Comparison of ENCODE assay signal across 8 cellular contexts in genomic region chr7:135160858-135161653, GRCh38. TPM values are rescaled to one million over a fixed set of nuclear protein-coding genes. Genes with fewer than 3 reads are reported as not detected.
DNase-seq lines count a peak whose midpoint lies in the region; ATAC-seq and TF ChIP-seq lines count a peak whose summit lies in the region.

No MANE protein-coding gene starts in this region.

- 0 out of 2 replicates have a peak, but pooled peaks have one; percentile 6 for TF ChIP-seq CTCF in LNCaP clone FGC (IDR thresholded peaks at IDR 0.05; ENCODE audit: control insufficient read depth, extremely low read depth, insufficient read depth)
- TF ChIP-seq CTCF in natural killer cell (IDR thresholded peaks at IDR 0.05) = no peak

- no peak for ATAC-seq in natural killer cell
- no peak for ATAC-seq in GM21381 (IDR thresholded peaks at IDR 0.05; ENCODE audit: unreplicated experiment)

- peaks cover 67 to 72% of the 10 kb centered on the region in 2 donors for H3K4me1 Mint-ChIP-seq in natural killer cell

- H3K36me3 Mint-ChIP-seq in natural killer cell = peaks cover 12% of the 10 kb centered on the region

- no peak overlapping the region for H3K4me3 ChIP-seq in LNCaP clone FGC (ENCODE audit: low read depth, low read length)

- intact Hi-C loops in natural killer cell (cut with micrococcal nuclease) = loop anchor here (2.0 kb wide), 1 partner anchor 58 kb away; no protein-coding TSS in a partner anchor

- peaks cover 2 to 6% of the 10 kb centered on the region in 2 donors for H3K9me3 Mint-ChIP-seq in natural killer cell

- H3K27ac Mint-ChIP-seq in natural killer cell = peak overlapping the region; percentile 80 to 89

- DNase-seq in DMS 273 treated with DMSO at 0.1 percent for 48 hours (lab: John Stamatoyannopoulos, UW) = peak; percentile 41
- no peak for DNase-seq in LNCaP clone FGC (ENCODE audit: low read depth)
- DNase-seq in caudate nucleus (lab: John Stamatoyannopoulos, UW) = no peak
- no peak for DNase-seq in natural killer cell
- DNase-seq in mucosa of gallbladder (ENCODE audit: low spot score) = no peak
- DNase-seq in NCI-H2107 treated with DMSO at 0.1 percent for 48 hours (lab: John Stamatoyannopoulos, UW; ENCODE audit: unreplicated experiment) = no peak
- DNase-seq in stimulated activated CD8-positive, alpha-beta memory T cell treated with anti-CD3 and anti-CD28 coated beads, Interleukin-4, amount 100 ng/mL, for 48 hours = no peak

- peak overlapping the region; percentile 28 for H3K4me3 Mint-ChIP-seq in natural killer cell

- peak overlapping the region; percentile 3 for H3K27ac ChIP-seq in caudate nucleus (ENCODE audit: low read depth, low read length)

- H3K27me3 Mint-ChIP-seq in natural killer cell (ENCODE audit: low read depth in 2 of 2) = no peaks in the 10 kb centered on the region

RNA-seq across cellular contexts. Expression of gene CYREN, which starts 9.5 kb away (rescaled TPM):
- total RNA-seq in natural killer cell = 10 to 100 TPM; 26.1 to 33.9 (median 33.8) TPM
- total RNA-seq in mucosa of gallbladder = 43.9 TPM

RNA-seq across cellular contexts. Expression of gene TMEM140, which starts 13.2 kb away (rescaled TPM):
- total RNA-seq in natural killer cell (10 to 100 TPM; 60.0 to 81.7 (median 76.9) TPM), mucosa of gallbladder (19.4 TPM)

RNA-seq across cellular contexts. Expression of gene WDR91, which starts 50.3 kb away (rescaled TPM):
- total RNA-seq in natural killer cell = 10 to 100 TPM; 28.7 to 42.0 (median 39.2) TPM
- total RNA-seq in mucosa of gallbladder = 18.6 TPM
